8 cellular contexts compared by ENCODE assay signal in genomic region chr12:7091660-7092228, GRCh38. TPM values are rescaled to one million over a fixed set of nuclear protein-coding genes. Genes with fewer than 3 reads are reported as not detected.
DNase-seq lines count a peak whose midpoint lies in the region; ATAC-seq and TF ChIP-seq lines count a peak whose summit lies in the region.

No MANE protein-coding gene starts in this region.

- H3K36me3 Mint-ChIP-seq in activated T-helper 1 cell treated with anti-CD3 and anti-CD28 coated beads, Interleukin-12 subunit alpha, Interleukin-12 subunit beta, Interleukin-2, Interleukin-4 antibody, amounts not matched to agents 30 ng/mL and 10 ng/mL and 1 ng/mL, durations not matched to agents 14 hours and 24 hours and 36 hours (ENCODE audit: low read depth), result no peaks in the 10 kb centered on the region

- peaks cover 6 to 11% (median 10%) of the 10 kb centered on the region in 3 donors for H3K36me3 ChIP-seq in skeletal muscle tissue (ENCODE audit: control insufficient read depth in 3 of 3, insufficient read depth in 3 of 3, low read length in 3 of 3)

- intact Hi-C loops in activated T-helper 1 cell treated with anti-CD3 and anti-CD28 coated beads, Interleukin-12 subunit alpha, Interleukin-12 subunit beta, Interleukin-2, Interleukin-4 antibody, amounts not matched to agents 30 ng/mL and 10 ng/mL and 1 ng/mL, durations not matched to agents 14 hours and 24 hours and 36 hours (cut with micrococcal nuclease), result loop anchor here (1.0 to 5.0 kb wide), 6 partner anchors 17 to 167 kb away; partner anchors contain the start of genes C12orf57, EMG1, LPCAT3 and PHB2

- ATAC-seq in HG03439 (IDR thresholded peaks at IDR 0.05; ENCODE audit: unreplicated experiment) (no peak), GM19452 (IDR thresholded peaks at IDR 0.05; ENCODE audit: unreplicated experiment) (no peak)

- H3K9ac ChIP-seq in skeletal muscle tissue (ENCODE audit: low read depth in 1 of 3, low read length in 3 of 3), result peak overlapping the region; percentile 77 to 85 (median 79)

- H3K27me3 Mint-ChIP-seq in activated T-helper 1 cell treated with anti-CD3 and anti-CD28 coated beads, Interleukin-12 subunit alpha, Interleukin-12 subunit beta, Interleukin-2, Interleukin-4 antibody, amounts not matched to agents 30 ng/mL and 10 ng/mL and 1 ng/mL, durations not matched to agents 14 hours and 24 hours and 36 hours (ENCODE audit: insufficient read depth), result peaks cover 6% of the 10 kb centered on the region

- DNase-seq in GM12864 (ENCODE audit: low read depth) (no peak), hepatic stellate cell (ENCODE audit: low spot score) (peak; percentile 40), CD1c-positive myeloid dendritic cell (ENCODE audit: extremely low spot score) (no peak)
- DNase-seq in activated T-helper 1 cell treated with anti-CD3 and anti-CD28 coated beads, Interleukin-12 subunit alpha, Interleukin-12 subunit beta, Interleukin-2, Interleukin-4 antibody, amounts not matched to agents 30 ng/mL and 10 ng/mL and 1 ng/mL, durations not matched to agents 14 hours and 24 hours and 36 hours (ENCODE audit: low spot score), result no peak
- no peak for DNase-seq in effector CD8-positive, alpha-beta T cell (lab: John Stamatoyannopoulos, UW)

- peak overlapping the region; percentile 82 for H3K27ac ChIP-seq in skeletal muscle tissue (ENCODE audit: low read depth, low read length)

- H3K4me3 ChIP-seq in GM12864 (ENCODE audit: low read depth, low read length) (peak overlapping the region; percentile 28), skeletal muscle tissue (ENCODE audit: low read length in 3 of 3) (peak overlapping the region; percentile 64 to 88 (median 82))

- H3K9me3 ChIP-seq in skeletal muscle tissue (ENCODE audit: control insufficient read depth in 3 of 3, low read length in 3 of 3), result no peaks in the 10 kb centered on the region

- peak overlapping the region; percentile 0 for H3K27ac Mint-ChIP-seq in activated T-helper 1 cell treated with anti-CD3 and anti-CD28 coated beads, Interleukin-12 subunit alpha, Interleukin-12 subunit beta, Interleukin-2, Interleukin-4 antibody, amounts not matched to agents 30 ng/mL and 10 ng/mL and 1 ng/mL, durations not matched to agents 14 hours and 24 hours and 36 hours

- peaks cover 22 to 43% (median 24%) of the 10 kb centered on the region in 3 donors for H3K4me1 ChIP-seq in skeletal muscle tissue (ENCODE audit: control insufficient read depth in 3 of 3, insufficient read depth in 3 of 3, low read length in 3 of 3)

- H3K27me3 ChIP-seq in skeletal muscle tissue (ENCODE audit: control insufficient read depth in 3 of 3, insufficient read depth in 3 of 3, low read length in 3 of 3), result no peaks in the 10 kb centered on the region

- peak overlapping the region; percentile 80 for H3K4me3 Mint-ChIP-seq in activated T-helper 1 cell treated with anti-CD3 and anti-CD28 coated beads, Interleukin-12 subunit alpha, Interleukin-12 subunit beta, Interleukin-2, Interleukin-4 antibody, amounts not matched to agents 30 ng/mL and 10 ng/mL and 1 ng/mL, durations not matched to agents 14 hours and 24 hours and 36 hours

- no peaks in the 10 kb centered on the region for H3K9me3 Mint-ChIP-seq in activated T-helper 1 cell treated with anti-CD3 and anti-CD28 coated beads, Interleukin-12 subunit alpha, Interleukin-12 subunit beta, Interleukin-2, Interleukin-4 antibody, amounts not matched to agents 30 ng/mL and 10 ng/mL and 1 ng/mL, durations not matched to agents 14 hours and 24 hours and 36 hours

- peaks cover 8% of the 10 kb centered on the region for H3K4me1 Mint-ChIP-seq in activated T-helper 1 cell treated with anti-CD3 and anti-CD28 coated beads, Interleukin-12 subunit alpha, Interleukin-12 subunit beta, Interleukin-2, Interleukin-4 antibody, amounts not matched to agents 30 ng/mL and 10 ng/mL and 1 ng/mL, durations not matched to agents 14 hours and 24 hours and 36 hours (ENCODE audit: low read depth)

- TF ChIP-seq CTCF in GM12864 (IDR thresholded peaks at IDR 0.05; ENCODE audit: low read depth, low read length, missing control alignments), result no peak

RNA-seq across cellular contexts. Expression of gene C1R, which starts 0.5 kb away (rescaled TPM):
- total RNA-seq in activated T-helper 1 cell treated with anti-CD3 and anti-CD28 coated beads, Interleukin-12 subunit alpha, Interleukin-12 subunit beta, Interleukin-2, Interleukin-4 antibody, amounts not matched to agents 30 ng/mL and 10 ng/mL and 1 ng/mL, durations not matched to agents 14 hours and 24 hours and 36 hours, result 1.7 and 2.0 TPM in 2 replicates
- total RNA-seq in skeletal muscle tissue, result 76.7 TPM

RNA-seq across cellular contexts. Expression of gene C1RL, which starts 17.3 kb away (rescaled TPM):
- total RNA-seq in activated T-helper 1 cell treated with anti-CD3 and anti-CD28 coated beads, Interleukin-12 subunit alpha, Interleukin-12 subunit beta, Interleukin-2, Interleukin-4 antibody, amounts not matched to agents 30 ng/mL and 10 ng/mL and 1 ng/mL, durations not matched to agents 14 hours and 24 hours and 36 hours, result 21.5 and 21.8 TPM in 2 replicates
- total RNA-seq in skeletal muscle tissue, result 10.4 TPM

RNA-seq across cellular contexts. Expression of gene C1S, which starts 31.2 kb away (rescaled TPM):
- total RNA-seq in activated T-helper 1 cell treated with anti-CD3 and anti-CD28 coated beads, Interleukin-12 subunit alpha, Interleukin-12 subunit beta, Interleukin-2, Interleukin-4 antibody, amounts not matched to agents 30 ng/mL and 10 ng/mL and 1 ng/mL, durations not matched to agents 14 hours and 24 hours and 36 hours, result 1.6 and 2.4 TPM in 2 replicates
- total RNA-seq in skeletal muscle tissue, result 89.8 TPM

RNA-seq across cellular contexts. Expression of gene RBP5, which starts 36.9 kb away (rescaled TPM):
- total RNA-seq in activated T-helper 1 cell treated with anti-CD3 and anti-CD28 coated beads, Interleukin-12 subunit alpha, Interleukin-12 subunit beta, Interleukin-2, Interleukin-4 antibody, amounts not matched to agents 30 ng/mL and 10 ng/mL and 1 ng/mL, durations not matched to agents 14 hours and 24 hours and 36 hours, result 0.51 TPM in 1 of 2 replicates, not detected in the other
- not detected for total RNA-seq in skeletal muscle tissue

RNA-seq across cellular contexts. Expression of gene CLSTN3, which starts 38.4 kb away (rescaled TPM):
- 48.5 and 50.8 TPM in 2 replicates for total RNA-seq in activated T-helper 1 cell treated with anti-CD3 and anti-CD28 coated beads, Interleukin-12 subunit alpha, Interleukin-12 subunit beta, Interleukin-2, Interleukin-4 antibody, amounts not matched to agents 30 ng/mL and 10 ng/mL and 1 ng/mL, durations not matched to agents 14 hours and 24 hours and 36 hours
- 15.1 TPM for total RNA-seq in skeletal muscle tissue

Comparison
In these comparisons a context has a peak if more than half of its experiments do, and no peak if none do; other contexts are left out.
1. RNA of gene C1R, which starts 0.5 kb away (total RNA-seq): 76.7 TPM in skeletal muscle tissue (single experiment); 1.7 to 2.0 TPM in activated T-helper 1 cell treated with anti-CD3 and anti-CD28 coated beads, Interleukin-12 subunit alpha, Interleukin-12 subunit beta, Interleukin-2, Interleukin-4 antibody, amounts not matched to agents 30 ng/mL and 10 ng/mL and 1 ng/mL, durations not matched to agents 14 hours and 24 hours and 36 hours; every median in the first group is over 10 times any median in the second.
2. RNA of gene C1S, which starts 31.2 kb away (total RNA-seq): 89.8 TPM in skeletal muscle tissue (single experiment); 1.6 to 2.4 TPM in activated T-helper 1 cell treated with anti-CD3 and anti-CD28 coated beads, Interleukin-12 subunit alpha, Interleukin-12 subunit beta, Interleukin-2, Interleukin-4 antibody, amounts not matched to agents 30 ng/mL and 10 ng/mL and 1 ng/mL, durations not matched to agents 14 hours and 24 hours and 36 hours; every median in the first group is over 10 times any median in the second.